ENCODE assay signal across 8 cellular contexts in genomic region chr3:183428140-183429023, GRCh38. TPM values are rescaled to one million over a fixed set of nuclear protein-coding genes. Genes with fewer than 3 reads are reported as not detected.
DNase-seq lines count a peak whose midpoint lies in the region; ATAC-seq, FAIRE-seq and TF ChIP-seq lines count a peak whose summit lies in the region.

MCF2L2 (minus strand) TSS chr3:183428619; CDS start chr3:183427977, 642 bp downstream.

- H3K4me2 ChIP-seq in A549: peak within 1 kb of the TSS; percentile 99
- peak within 1 kb of the TSS; percentile 92 for H3K4me2 ChIP-seq in fibroblast of lung (ENCODE audit: extremely low read depth, insufficient read depth, low read length)

- ATAC-seq in A549: peak; percentile 83 to 89
- ATAC-seq in GM18907 (IDR thresholded peaks at IDR 0.05; ENCODE audit: unreplicated experiment): peak; percentile 83
- ATAC-seq in HG03442 (IDR thresholded peaks at IDR 0.05; ENCODE audit: unreplicated experiment): peak; percentile 72
- peak; percentile 87 to 88 for ATAC-seq in activated T-cell treated with anti-CD3 and anti-CD28 coated beads, Interleukin-2, amount 50 U/mL, for 72 hours (replicated peaks in 1 of 2)
- ATAC-seq in natural killer cell: peak; percentile 86 to 92 (median 91)
- ATAC-seq in stimulated activated naive B cell treated with anti-CD40 and anti-IgM and Interleukin-4, amounts not matched to agents 10 μg/mL and 1 μg/mL and 100 μg/mL, for 72 hours (replicated peaks): peak; percentile 91 to 92

- WGBS in A549 (ENCODE audit: missing lambda C conversion rate): 0% methylated on average over 2 of the region's 98 CpGs

- H3K4me3 ChIP-seq in A549 (peak within 1 kb of the TSS; percentile 76), fibroblast of lung (replicated peaks in 1 of 4; ENCODE audit: control extremely low read depth in 1 of 4, insufficient read depth in 1 of 4, low read depth in 3 of 4, low read length in 4 of 4) (peak within 1 kb of the TSS; percentile 47 to 67 (median 57))

- TF ChIP-seq CTCF in A549 (IDR thresholded peaks at IDR 0.05) (no peak), fibroblast of lung (conservative IDR thresholded peaks at IDR 0.05 in 1 of 2, IDR thresholded peaks at IDR 0.05 in 1 of 2; ENCODE audit: low read depth in 1 of 2, low read length in 2 of 2) (no peak), natural killer cell (IDR thresholded peaks at IDR 0.05) (no peak)

- H3K36me3 Mint-ChIP-seq in activated T-cell treated with anti-CD3 and anti-CD28 coated beads, Interleukin-2, amount 50 U/mL, for 72 hours (ENCODE audit: insufficient read depth in 2 of 2): peaks cover 0 to 3% of the 10 kb centered on the region in 2 donors
- H3K36me3 Mint-ChIP-seq in natural killer cell: no peaks in the 10 kb centered on the region
- no peaks in the 10 kb centered on the region for H3K36me3 Mint-ChIP-seq in stimulated activated naive B cell treated with anti-CD40 and anti-IgM and Interleukin-4, amounts not matched to agents 10 μg/mL and 1 μg/mL and 100 μg/mL, for 72 hours

- H3K9ac ChIP-seq in fibroblast of lung (ENCODE audit: insufficient read depth, low read length): peak within 1 kb of the TSS; percentile 30

- peak within 1 kb of the TSS; percentile 93 to 94 for H3K4me3 Mint-ChIP-seq in activated T-cell treated with anti-CD3 and anti-CD28 coated beads, Interleukin-2, amount 50 U/mL, for 72 hours
- H3K4me3 Mint-ChIP-seq in natural killer cell: peak within 1 kb of the TSS; percentile 91
- peak within 1 kb of the TSS; percentile 89 to 90 for H3K4me3 Mint-ChIP-seq in stimulated activated naive B cell treated with anti-CD40 and anti-IgM and Interleukin-4, amounts not matched to agents 10 μg/mL and 1 μg/mL and 100 μg/mL, for 72 hours

- H3K4me1 Mint-ChIP-seq in activated T-cell treated with anti-CD3 and anti-CD28 coated beads, Interleukin-2, amount 50 U/mL, for 72 hours (ENCODE audit: low read depth): peaks cover 53% of the 10 kb centered on the region
- H3K4me1 Mint-ChIP-seq in natural killer cell: peaks cover 5 to 9% of the 10 kb centered on the region in 2 donors
- peaks cover 9 to 14% of the 10 kb centered on the region in 2 donors for H3K4me1 Mint-ChIP-seq in stimulated activated naive B cell treated with anti-CD40 and anti-IgM and Interleukin-4, amounts not matched to agents 10 μg/mL and 1 μg/mL and 100 μg/mL, for 72 hours

- no peak for TF ChIP-seq POLR2A in A549 (IDR thresholded peaks at IDR 0.05; ENCODE audit: low read length)

- H3K79me2 ChIP-seq in fibroblast of lung (ENCODE audit: control insufficient read depth, insufficient read depth, low read length): no peaks in the 10 kb centered on the region

- peaks cover 20% of the 10 kb centered on the region for H3K27me3 ChIP-seq in fibroblast of lung (ENCODE audit: control insufficient read depth, insufficient read depth, low read length)

- peaks cover 24% of the 10 kb centered on the region for H3K27me3 Mint-ChIP-seq in activated T-cell treated with anti-CD3 and anti-CD28 coated beads, Interleukin-2, amount 50 U/mL, for 72 hours (ENCODE audit: low read depth)
- peaks cover 0 to 27% of the 10 kb centered on the region in 2 donors for H3K27me3 Mint-ChIP-seq in natural killer cell (ENCODE audit: low read depth in 2 of 2)
- peaks cover 40 to 68% of the 10 kb centered on the region in 2 donors for H3K27me3 Mint-ChIP-seq in stimulated activated naive B cell treated with anti-CD40 and anti-IgM and Interleukin-4, amounts not matched to agents 10 μg/mL and 1 μg/mL and 100 μg/mL, for 72 hours

- peak within 1 kb of the TSS; percentile 27 for H3K27ac Mint-ChIP-seq in activated T-cell treated with anti-CD3 and anti-CD28 coated beads, Interleukin-2, amount 50 U/mL, for 72 hours
- peak within 1 kb of the TSS in 1 of 2 donors; percentile 72 for H3K27ac Mint-ChIP-seq in natural killer cell
- peak within 1 kb of the TSS; percentile 81 for H3K27ac Mint-ChIP-seq in stimulated activated naive B cell treated with anti-CD40 and anti-IgM and Interleukin-4, amounts not matched to agents 10 μg/mL and 1 μg/mL and 100 μg/mL, for 72 hours

- no peaks in the 10 kb centered on the region for H3K9me3 Mint-ChIP-seq in activated T-cell treated with anti-CD3 and anti-CD28 coated beads, Interleukin-2, amount 50 U/mL, for 72 hours
- no peaks in the 10 kb centered on the region for H3K9me3 Mint-ChIP-seq in natural killer cell
- no peaks in the 10 kb centered on the region for H3K9me3 Mint-ChIP-seq in stimulated activated naive B cell treated with anti-CD40 and anti-IgM and Interleukin-4, amounts not matched to agents 10 μg/mL and 1 μg/mL and 100 μg/mL, for 72 hours

- peak within 1 kb of the TSS; percentile 55 for H2AFZ ChIP-seq in fibroblast of lung (ENCODE audit: low read length)

- DNase-seq in A549 (ENCODE audit: low read depth in 1 of 2, low spot score in 1 of 2) (peak; percentile 19 to 27), NOMO-1 treated with DMSO at 0.1 percent for 48 hours (lab: John Stamatoyannopoulos, UW; ENCODE audit: unreplicated experiment) (peak; percentile 78), fibroblast of lung (ENCODE audit: low read depth in 2 of 2) (peak; percentile 24 to 41), natural killer cell (peak; percentile 55)
- DNase-seq in activated T-cell treated with anti-CD3 and anti-CD28 coated beads, Interleukin-2, amount 50 U/mL, for 72 hours: peak; percentile 89 to 90
- peak; percentile 78 for DNase-seq in stimulated activated naive B cell treated with anti-CD40 and anti-IgM and Interleukin-4, amounts not matched to agents 10 μg/mL and 1 μg/mL and 100 μg/mL, for 72 hours

- no peaks in the 10 kb centered on the region for H3K36me3 ChIP-seq in fibroblast of lung (ENCODE audit: control insufficient read depth, insufficient read depth, low read length)

- POLR2A ChIA-PET in A549 (lab: Yijun Ruan, JAX): no interaction called here

- 0 out of 3 replicates have a peak, but pooled peaks cover 4% of the 10 kb centered on the region for H3K4me1 ChIP-seq in A549
- H3K4me1 ChIP-seq in fibroblast of lung (ENCODE audit: control insufficient read depth, extremely low read depth, insufficient read depth, low read length): no peaks in the 10 kb centered on the region

- FAIRE-seq in A549 (lab: Jason Lieb, UNC): no peak

- no peak for TF ChIP-seq EP300 in A549 (IDR thresholded peaks at IDR 0.05)

- H3K9me3 ChIP-seq in A549 (no peaks in the 10 kb centered on the region), fibroblast of lung (ENCODE audit: control insufficient read depth, insufficient read depth, low read depth, low read length) (no peaks in the 10 kb centered on the region)

- CTCF ChIA-PET in A549 (lab: Yijun Ruan, JAX): interaction anchor here (0.6 to 2.2 kb wide), 3 partner anchors 12 to 268 kb away, joined by 3 to 6 read pairs (median 4); no protein-coding TSS in a partner anchor

- H3K27ac ChIP-seq in A549: peak within 1 kb of the TSS; percentile 30 to 39; a peak in 4 of 6 replicates
- no peak within 1 kb of the TSS for H3K27ac ChIP-seq in fibroblast of lung (ENCODE audit: insufficient read depth, low read length)

- TF ChIP-seq RAD21 in A549 (conservative IDR thresholded peaks at IDR 0.05 in 1 of 2, IDR thresholded peaks at IDR 0.05 in 1 of 2): no peak

- no peaks in the 10 kb centered on the region for H4K20me1 ChIP-seq in fibroblast of lung (ENCODE audit: control insufficient read depth, extremely low read depth, insufficient read depth, low read length)

- intact Hi-C loops in natural killer cell (cut with micrococcal nuclease): no loop called here

TF ChIP-seq in A549, 52 proteins besides CTCF, POLR2A, EP300 and RAD21:
- TF ChIP-seq GATA3 (IDR thresholded peaks at IDR 0.05; ENCODE audit: borderline replicate concordance) (no peak), RARB (CRISPR knock-in tag; IDR thresholded peaks at IDR 0.05) (no peak), CEBPB (IDR thresholded peaks at IDR 0.05) (no peak), REST (IDR thresholded peaks at IDR 0.05) (no peak), RCOR1 (IDR thresholded peaks at IDR 0.05; ENCODE audit: low read depth, low read length) (no peak)

RNA-seq across cellular contexts. Expression of gene MCF2L2, which starts in this region (rescaled TPM):
- polyA plus RNA-seq in A549 (2011; rRNA removed) (0.05 and 0.12 TPM in 2 replicates), A549 (2017; fragmentation: RNase III; extraction: RNeasy Plus Mini Kit Qiagen cat#74134 plus additional on column Dnase treatment) (0.03 to 0.04 TPM in 2 of 3 replicates, not detected in the other), fibroblast of lung (0.05 and 0.08 TPM in 2 replicates)
- 0.01 and 0.04 TPM in 2 replicates for polyA plus RNA-seq in A549 (2012; cell fraction: cytosol; rRNA removed)
- 0.01 and 0.02 TPM in 2 replicates for polyA plus RNA-seq in A549 (2012; cell fraction: nucleus; rRNA removed)
- 0.05 and 0.41 TPM in 2 replicates for polyA minus RNA-seq in A549 (2011; rRNA and poly(A)+ RNA removed)
- total RNA-seq in activated T-cell treated with anti-CD3 and anti-CD28 coated beads, Interleukin-2, amount 50 U/mL, for 72 hours: 10 to 100 TPM in 1 of 2 donors, 1 to 10 TPM in 1; 7.6 to 11.5 TPM
- total RNA-seq in fibroblast of lung (under 0.01 TPM in 2 replicates), natural killer cell (1 to 10 TPM; 2.2 to 4.9 (median 2.7) TPM)
- polyA plus RNA-seq in fibroblast of lung (2012): 0.08 TPM in 1 of 2 replicates, not detected in the other
- not detected in 2 replicates for polyA minus RNA-seq in fibroblast of lung (ENCODE audit: low replicate concordance)

Comparison
In these comparisons a context has a peak if more than half of its experiments do, and no peak if none do; other contexts are left out.
1. Peak in DNase-seq, ATAC-seq, H3K4me3 ChIP-seq, H3K27ac ChIP-seq and H3K4me2 ChIP-seq in A549; RNA of the gene not detected or under 1 TPM.
2. Peak in DNase-seq, H3K4me3 ChIP-seq, H3K9ac ChIP-seq and H3K4me2 ChIP-seq in fibroblast of lung; RNA of the gene not detected or under 1 TPM.
3. DNase-seq: peak in every context shown above with its lines; median percentile 90 in activated T-cell treated with anti-CD3 and anti-CD28 coated beads, Interleukin-2, amount 50 U/mL, for 72 hours; 78 in NOMO-1 treated with DMSO at 0.1 percent for 48 hours; 78 in stimulated activated naive B cell treated with anti-CD40 and anti-IgM and Interleukin-4, amounts not matched to agents 10 μg/mL and 1 μg/mL and 100 μg/mL, for 72 hours; 55 in natural killer cell; 32 in fibroblast of lung; 23 in A549.